In the genomic region with DNA sequence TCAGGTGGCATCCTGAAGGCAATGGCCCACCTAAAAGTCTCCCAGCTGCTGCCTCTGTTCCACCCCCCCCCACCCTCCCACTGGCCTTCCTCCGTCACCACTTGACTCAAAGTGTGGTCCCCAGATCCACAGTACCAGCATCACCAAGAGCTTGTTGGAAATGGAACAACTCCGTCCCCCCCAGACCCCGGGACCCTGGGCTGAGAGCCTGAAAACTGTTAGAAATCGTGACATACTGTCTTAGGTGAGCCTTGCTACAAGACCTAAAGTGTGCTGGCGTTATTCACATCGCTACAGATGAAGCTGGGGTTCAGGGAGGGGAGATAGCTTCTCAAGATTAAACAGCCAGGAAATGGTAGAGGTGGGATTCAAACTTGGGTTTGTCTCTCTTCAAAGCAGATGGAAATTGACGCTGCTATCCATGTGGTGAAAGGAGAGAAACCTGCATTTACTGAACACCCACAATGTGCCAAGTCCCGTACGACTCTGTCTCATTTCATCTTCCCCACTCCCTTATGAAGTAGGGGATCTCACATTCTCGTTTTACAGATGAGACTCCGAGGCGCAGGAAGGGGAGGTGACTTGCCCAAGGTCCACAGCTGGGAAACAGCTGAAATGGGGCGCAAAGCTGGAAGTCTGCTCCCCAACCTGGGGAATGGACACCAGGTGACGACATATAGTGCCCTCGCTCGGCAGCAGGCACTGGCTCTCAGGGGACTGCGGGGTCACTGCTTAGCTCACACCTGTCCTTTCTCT, we compare ENCODE assay signal across 1 cellular context.
TF ChIP-seq lines count a peak whose summit lies in the region.

No MANE protein-coding gene starts in this region.

TF ChIP-seq in H1, 55 proteins besides CTCF, POLR2A, EP300 and RAD21:
- TF ChIP-seq SP2 (IDR thresholded peaks at IDR 0.05; ENCODE audit: low read length), result no peak
- no peak for TF ChIP-seq NRF1 (IDR thresholded peaks at IDR 0.05; ENCODE audit: low read depth, low read length)
- TF ChIP-seq TEAD4 (IDR thresholded peaks at IDR 0.05; ENCODE audit: low read depth, low read length), result no peak
- no peak for TF ChIP-seq SUZ12 (IDR thresholded peaks at IDR 0.05; ENCODE audit: low read length)
- no peak for TF ChIP-seq HDAC2 (IDR thresholded peaks at IDR 0.05; ENCODE audit: borderline replicate concordance in 1 of 2, low read depth in 2 of 2, low read length in 2 of 2)
- no peak for TF ChIP-seq YY1 (IDR thresholded peaks at IDR 0.05; ENCODE audit: low read depth, low read length)
- no peak for TF ChIP-seq FOSL1 (IDR thresholded peaks at IDR 0.05; ENCODE audit: insufficient read depth, low read depth, low read length)
- no peak for TF ChIP-seq CBX5 (IDR thresholded peaks at IDR 0.05; ENCODE audit: low read depth, low read length)
